9 cellular contexts compared by ENCODE assay signal in genomic region chr5:72246239-72246580, GRCh38.
DNase-seq lines count a peak whose midpoint lies in the region; ATAC-seq, FAIRE-seq and TF ChIP-seq lines count a peak whose summit lies in the region.
"Had no signal": no experiment of that assay in that cellular context is flagged by ENCODE, and none has a peak within 500 bp of the region (broad histone marks: within the 10 kb centered on the region; RNA-seq: fewer than 3 reads in every experiment).

No MANE protein-coding gene starts in this region.

- H3K4me3 ChIP-seq in bronchial epithelial cell (ENCODE audit: low read depth, low read length) = no peak overlapping the region

- DNase-seq in EL (peak; percentile 16), bronchial epithelial cell (ENCODE audit: low read depth) (peak; percentile 50), nephron progenitor cell (no peak), NCI-H748 treated with DMSO at 0.1 percent for 48 hours (lab: John Stamatoyannopoulos, UW) (no peak), DMS79 (lab: John Stamatoyannopoulos, UW) (no peak), kidney tubule cell (ENCODE audit: low spot score) (no peak)

- peaks cover 5% of the 10 kb centered on the region for H3K36me3 Mint-ChIP-seq in nephron progenitor cell (ENCODE audit: low read depth)

- no peak for FAIRE-seq in bronchial epithelial cell (lab: Jason Lieb, UNC)

- no peaks in the 10 kb centered on the region for H3K27me3 ChIP-seq in bronchial epithelial cell (ENCODE audit: control insufficient read depth, insufficient read depth, low read length)

- TF ChIP-seq CTCF in LNCAP (IDR thresholded peaks at IDR 0.05) (peak; percentile 23; the same call in 1 of the 2 replicates), bronchial epithelial cell (IDR thresholded peaks at IDR 0.05; ENCODE audit: insufficient read depth, low read length, severe bottlenecking) (peak; percentile 44), nephron progenitor cell (IDR thresholded peaks at IDR 0.05) (no peak)

- H3K4me1 Mint-ChIP-seq in nephron progenitor cell = peaks cover 53% of the 10 kb centered on the region

- H3K36me3 ChIP-seq in bronchial epithelial cell (ENCODE audit: control insufficient read depth, insufficient read depth, low read length) = peaks cover 1% of the 10 kb centered on the region

- H3K27me3 Mint-ChIP-seq in nephron progenitor cell (ENCODE audit: low read depth, poor library complexity) = no peaks in the 10 kb centered on the region

- no peak overlapping the region for H3K4me3 Mint-ChIP-seq in nephron progenitor cell
- H3K4me3 Mint-ChIP-seq: neural crest cell had no signal

- peak overlapping the region; percentile 40 for H3K27ac Mint-ChIP-seq in nephron progenitor cell

- H3K9me3 Mint-ChIP-seq in nephron progenitor cell = no peaks in the 10 kb centered on the region
- H3K9me3 Mint-ChIP-seq: neural crest cell had no signal

- ATAC-seq in GM19023 (IDR thresholded peaks at IDR 0.05; ENCODE audit: unreplicated experiment) = no peak

Comparison
In these comparisons a context has a peak if more than half of its experiments do, and no peak if none do; other contexts are left out.
1. DNase-seq: peak in EL (single experiment) and bronchial epithelial cell (single experiment); none in nephron progenitor cell (single experiment), NCI-H748 treated with DMSO at 0.1 percent for 48 hours (single experiment), DMS79 (single experiment) and kidney tubule cell (single experiment).